19 cellular contexts compared by ENCODE assay signal in the genomic region with DNA sequence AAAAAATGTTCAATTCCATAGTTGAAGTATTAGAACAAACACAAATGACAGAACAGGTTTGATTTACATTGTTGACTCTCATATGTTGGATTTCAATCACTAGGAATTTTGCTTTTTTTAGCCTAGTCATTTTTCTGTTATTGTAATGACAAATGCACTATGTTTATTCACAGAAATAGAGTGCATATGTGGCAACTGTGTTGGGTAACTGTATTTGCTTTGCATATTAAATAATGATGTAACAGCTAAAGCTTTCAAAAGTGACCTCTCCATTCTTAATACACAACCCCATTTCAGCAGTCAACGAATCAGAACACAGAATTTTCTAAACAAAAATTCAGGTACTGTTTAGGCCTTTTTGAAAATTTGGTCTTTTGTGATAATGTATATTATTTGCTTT. TPM values are rescaled to one million over a fixed set of nuclear protein-coding genes. Genes with fewer than 3 reads are reported as not detected.
"Had no signal": no experiment of that assay in that cellular context is flagged by ENCODE, and none has a peak within 500 bp of the region (broad histone marks: within the 10 kb centered on the region; RNA-seq: fewer than 3 reads in every experiment).

No MANE protein-coding gene starts in this region.

- H3K9me3 ChIP-seq: esophagus squamous epithelium, gastroesophageal sphincter, heart right ventricle, pancreas, thoracic aorta had no signal

- H3K4me3 ChIP-seq: coronary artery, esophagus squamous epithelium, gastroesophageal sphincter, heart right ventricle, pancreas, thoracic aorta had no signal

- ATAC-seq: activated CD8-positive, alpha-beta T cell treated with anti-CD3 and anti-CD28 coated beads for 36 hours; activated T-cell treated with anti-CD3 and anti-CD28 coated beads, Interleukin-2, amount 50 U/mL, for 72 hours; gastroesophageal sphincter; heart right ventricle; left lobe of liver; naive thymus-derived CD8-positive, alpha-beta T cell; pancreas; sciatic nerve; stimulated activated naive CD8-positive, alpha-beta T cell treated with anti-CD3 and anti-CD28 coated beads, Interleukin-15, amount 100 ng/mL, for 72 hours; WTC11 had no signal

- H3K4me3 Mint-ChIP-seq: activated CD8-positive, alpha-beta T cell treated with anti-CD3 and anti-CD28 coated beads for 36 hours; activated naive CD8-positive, alpha-beta T cell treated with anti-CD3 and anti-CD28 coated beads, Interleukin-2, amount 10 ng/mL, durations not matched to agents 7 days and 5 days; activated T-cell treated with anti-CD3 and anti-CD28 coated beads, Interleukin-2, amount 50 U/mL, for 72 hours; naive thymus-derived CD8-positive, alpha-beta T cell; stimulated activated naive CD8-positive, alpha-beta T cell treated with anti-CD3 and anti-CD28 coated beads, Interleukin-15, amount 100 ng/mL, for 72 hours; WTC11 had no signal

- H3K4me1 Mint-ChIP-seq: activated naive CD8-positive, alpha-beta T cell treated with anti-CD3 and anti-CD28 coated beads, Interleukin-2, amount 10 ng/mL, durations not matched to agents 7 days and 5 days; naive thymus-derived CD8-positive, alpha-beta T cell; stimulated activated naive CD8-positive, alpha-beta T cell treated with anti-CD3 and anti-CD28 coated beads, Interleukin-15, amount 100 ng/mL, for 72 hours had no signal

- H3K27ac Mint-ChIP-seq: activated CD8-positive, alpha-beta T cell treated with anti-CD3 and anti-CD28 coated beads for 36 hours; activated naive CD8-positive, alpha-beta T cell treated with anti-CD3 and anti-CD28 coated beads, Interleukin-2, amount 10 ng/mL, durations not matched to agents 7 days and 5 days; activated T-cell treated with anti-CD3 and anti-CD28 coated beads, Interleukin-2, amount 50 U/mL, for 72 hours; naive thymus-derived CD8-positive, alpha-beta T cell; stimulated activated naive CD8-positive, alpha-beta T cell treated with anti-CD3 and anti-CD28 coated beads, Interleukin-15, amount 100 ng/mL, for 72 hours; WTC11 had no signal

- H3K36me3 Mint-ChIP-seq: activated naive CD8-positive, alpha-beta T cell treated with anti-CD3 and anti-CD28 coated beads, Interleukin-2, amount 10 ng/mL, durations not matched to agents 7 days and 5 days; WTC11 had no signal

- DNase-seq: activated CD4-positive, alpha-beta T cell treated with anti-CD3 and anti-CD28 coated beads for 48 hours; activated CD8-positive, alpha-beta T cell treated with anti-CD3 and anti-CD28 coated beads for 36 hours; activated gamma-delta T cell treated with Interleukin-2 at 50 U/mL for 16 hours; activated naive CD8-positive, alpha-beta T cell treated with anti-CD3 and anti-CD28 coated beads, Interleukin-2, amount 10 ng/mL, durations not matched to agents 7 days and 5 days; activated T-cell treated with anti-CD3 and anti-CD28 coated beads, Interleukin-2, amount 50 U/mL, for 72 hours; esophagus squamous epithelium; heart right ventricle; naive thymus-derived CD8-positive, alpha-beta T cell; pancreas; stimulated activated CD4-positive, alpha-beta T cell treated with anti-CD3 and anti-CD28 coated beads, Interleukin-1b, Interleukin-23, amount 100 ng/mL, for 48 hours; stimulated activated naive CD8-positive, alpha-beta T cell treated with anti-CD3 and anti-CD28 coated beads, Interleukin-15, amount 100 ng/mL, for 72 hours; T-helper 2 cell had no signal

- H3K9me3 Mint-ChIP-seq: activated CD8-positive, alpha-beta T cell treated with anti-CD3 and anti-CD28 coated beads for 36 hours; activated naive CD8-positive, alpha-beta T cell treated with anti-CD3 and anti-CD28 coated beads, Interleukin-2, amount 10 ng/mL, durations not matched to agents 7 days and 5 days; activated T-cell treated with anti-CD3 and anti-CD28 coated beads, Interleukin-2, amount 50 U/mL, for 72 hours; naive thymus-derived CD8-positive, alpha-beta T cell; stimulated activated naive CD8-positive, alpha-beta T cell treated with anti-CD3 and anti-CD28 coated beads, Interleukin-15, amount 100 ng/mL, for 72 hours; WTC11 had no signal

RNA-seq across cellular contexts. Expression of gene SLC26A5, which starts 54.0 kb away (rescaled TPM):
- total RNA-seq: activated CD8-positive, alpha-beta T cell treated with anti-CD3 and anti-CD28 coated beads for 36 hours; activated T-cell treated with anti-CD3 and anti-CD28 coated beads, Interleukin-2, amount 50 U/mL, for 72 hours; cardiac septum; heart right ventricle; naive thymus-derived CD8-positive, alpha-beta T cell; thoracic aorta had no signal
